ENCODE assay signal across 9 cellular contexts in the genomic region with DNA sequence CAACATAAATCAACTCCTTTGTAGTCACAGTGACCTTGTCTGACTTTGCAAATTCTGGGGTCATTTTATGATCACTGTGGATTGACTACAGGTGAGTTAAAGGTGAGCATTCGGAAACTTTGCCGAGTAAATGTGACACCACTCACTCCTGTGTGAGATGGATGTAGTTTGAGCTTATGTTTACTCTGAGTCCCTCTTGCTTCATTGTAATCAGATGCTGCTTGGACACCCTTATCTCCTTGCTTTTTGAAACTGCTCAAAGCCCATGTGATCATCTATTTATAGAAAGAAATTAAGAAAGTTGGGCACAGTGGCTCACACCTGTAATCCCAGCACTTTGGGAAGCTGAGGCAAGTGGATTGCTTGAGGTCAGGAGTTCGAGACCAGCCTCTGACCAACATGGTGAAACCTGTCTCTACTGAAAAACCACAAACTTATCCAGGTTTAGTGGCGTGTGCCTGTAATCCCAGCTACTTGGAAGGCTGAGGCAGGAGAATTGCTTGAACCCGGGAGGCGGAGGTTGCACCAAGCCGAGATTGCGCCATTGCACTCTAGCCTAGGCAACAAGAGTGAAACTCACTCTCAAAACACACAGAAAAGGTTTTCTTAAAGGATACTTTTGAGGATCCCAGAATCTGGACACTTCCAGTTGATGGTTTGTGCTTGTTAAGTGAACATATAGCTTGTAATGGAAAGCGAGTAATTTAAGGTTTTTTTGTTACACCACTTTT. TPM values are rescaled to one million over a fixed set of nuclear protein-coding genes. Genes with fewer than 3 reads are reported as not detected.
DNase-seq lines count a peak whose midpoint lies in the region; ATAC-seq and TF ChIP-seq lines count a peak whose summit lies in the region.
"Had no signal": no experiment of that assay in that cellular context is flagged by ENCODE, and none has a peak within 500 bp of the region (broad histone marks: within the 10 kb centered on the region; RNA-seq: fewer than 3 reads in every experiment).

No MANE protein-coding gene starts in this region.

- H3K9me3 ChIP-seq in SK-N-SH (no peaks in the 10 kb centered on the region), left lung (no peaks in the 10 kb centered on the region), stomach smooth muscle (ENCODE audit: control insufficient read depth in 2 of 2, low read length in 2 of 2) (no peaks in the 10 kb centered on the region)

- H3K27ac ChIP-seq in SK-N-SH (ENCODE audit: low read depth in 2 of 2, low read length in 1 of 2): peak overlapping the region; percentile 70 to 84; a peak in 3 of 4 replicates
- peak overlapping the region; percentile 77 to 83 for H3K27ac ChIP-seq in left lung
- peak overlapping the region; percentile 97 for H3K27ac ChIP-seq in stomach smooth muscle (ENCODE audit: low read length)

- H3K4me2 ChIP-seq in SK-N-SH: no peak overlapping the region

- peaks cover 6% of the 10 kb centered on the region for H3F3A ChIP-seq in SK-N-SH (replicated peaks; ENCODE audit: insufficient read depth)

- H3K9me2 ChIP-seq in SK-N-SH: no peaks in the 10 kb centered on the region

- H3K9ac ChIP-seq in SK-N-SH (no peak overlapping the region), stomach smooth muscle (ENCODE audit: low read length in 2 of 2) (peak overlapping the region; percentile 43 to 65)

- peaks cover 16 to 64% of the 10 kb centered on the region in 2 experiments for H3K4me1 ChIP-seq in SK-N-SH (ENCODE audit: control insufficient read depth in 1 of 2, insufficient read depth in 2 of 2, low read depth in 1 of 2, low read length in 1 of 2)
- peaks cover 6 to 56% of the 10 kb centered on the region in 2 donors for H3K4me1 ChIP-seq in left lung
- peaks cover 30% of the 10 kb centered on the region for H3K4me1 ChIP-seq in stomach smooth muscle (ENCODE audit: control insufficient read depth, insufficient read depth, low read length)

- DNase-seq in SK-N-SH: no peak
- DNase-seq in activated naive CD8-positive, alpha-beta T cell treated with anti-CD3 and anti-CD28 coated beads, Interleukin-2, amount 10 ng/mL, durations not matched to agents 7 days and 5 days: no peak
- no peak for DNase-seq in left lung
- no peak for DNase-seq in stimulated activated CD4-positive, alpha-beta T cell treated with anti-CD3 and anti-CD28 coated beads, Interleukin-2, amount 100 ng/mL, for 48 hours
- no peak for DNase-seq in HPDE6-E6E7 (ENCODE audit: extremely low spot score)
- no peak for DNase-seq in NCI-H1694 (lab: John Stamatoyannopoulos, UW)

- no peaks in the 10 kb centered on the region for H3K27me3 Mint-ChIP-seq in activated naive CD8-positive, alpha-beta T cell treated with anti-CD3 and anti-CD28 coated beads, Interleukin-2, amount 10 ng/mL, durations not matched to agents 7 days and 5 days

- peak overlapping the region; percentile 99 for H3K27ac Mint-ChIP-seq in activated naive CD8-positive, alpha-beta T cell treated with anti-CD3 and anti-CD28 coated beads, Interleukin-2, amount 10 ng/mL, durations not matched to agents 7 days and 5 days

- peaks cover 62% of the 10 kb centered on the region for H3K79me2 ChIP-seq in SK-N-SH (ENCODE audit: insufficient read depth)

- CTCF ChIA-PET in SK-N-SH (lab: Yijun Ruan, JAX): interaction anchor here (0.9 to 1.9 kb wide), 8 partner anchors 10 to 348 kb away, joined by 3 to 8 read pairs (median 4); no protein-coding TSS in a partner anchor

- TF ChIP-seq EP300 in SK-N-SH (IDR thresholded peaks at IDR 0.05; ENCODE audit: borderline replicate concordance in 1 of 2, low read depth in 1 of 2, low read length in 1 of 2): no peak

- H2AFZ ChIP-seq in SK-N-SH (ENCODE audit: low read depth): no peak overlapping the region

- H3K9me3 Mint-ChIP-seq in activated naive CD8-positive, alpha-beta T cell treated with anti-CD3 and anti-CD28 coated beads, Interleukin-2, amount 10 ng/mL, durations not matched to agents 7 days and 5 days: no peaks in the 10 kb centered on the region

- H3K36me3 ChIP-seq in SK-N-SH (replicated peaks in 1 of 2; ENCODE audit: control insufficient read depth in 1 of 2, insufficient read depth in 2 of 2, low read length in 1 of 2): no peaks in the 10 kb centered on the region
- H3K36me3 ChIP-seq in left lung: no peaks in the 10 kb centered on the region
- peaks cover 0 to 2% of the 10 kb centered on the region in 2 donors for H3K36me3 ChIP-seq in stomach smooth muscle (ENCODE audit: control insufficient read depth in 2 of 2, insufficient read depth in 2 of 2, low read length in 2 of 2)

- WGBS in SK-N-SH (ENCODE audit: low lambda C conversion rate): 97% methylated on average over 9 of the region's 9 CpGs

- H4K20me1 ChIP-seq in SK-N-SH (ENCODE audit: insufficient read depth): no peaks in the 10 kb centered on the region

- TF ChIP-seq RAD21 in SK-N-SH (IDR thresholded peaks at IDR 0.05; ENCODE audit: low read length): no peak

- H3K4me3 Mint-ChIP-seq in activated naive CD8-positive, alpha-beta T cell treated with anti-CD3 and anti-CD28 coated beads, Interleukin-2, amount 10 ng/mL, durations not matched to agents 7 days and 5 days: no peak overlapping the region

- peaks cover 16% of the 10 kb centered on the region for H3K36me3 Mint-ChIP-seq in activated naive CD8-positive, alpha-beta T cell treated with anti-CD3 and anti-CD28 coated beads, Interleukin-2, amount 10 ng/mL, durations not matched to agents 7 days and 5 days

- no peaks in the 10 kb centered on the region for H3K27me3 ChIP-seq in SK-N-SH (ENCODE audit: insufficient read depth)
- H3K27me3 ChIP-seq in left lung: no peaks in the 10 kb centered on the region
- H3K27me3 ChIP-seq in stomach smooth muscle (ENCODE audit: control insufficient read depth in 1 of 2, insufficient read depth in 2 of 2, low read length in 2 of 2): no peaks in the 10 kb centered on the region

- H3K4me3 ChIP-seq in SK-N-SH (ENCODE audit: low read depth in 2 of 2, low read length in 1 of 2): no peak overlapping the region
- H3K4me3 ChIP-seq in left lung: no peak overlapping the region
- H3K4me3 ChIP-seq in stomach smooth muscle (ENCODE audit: low read length in 2 of 2): no peak overlapping the region

- intact Hi-C loops in left lung (cut with DNase I): no loop called here

- POLR2A ChIA-PET in SK-N-SH (lab: Yijun Ruan, JAX): no interaction called here
- POLR2A ChIA-PET in activated naive CD8-positive, alpha-beta T cell treated with anti-CD3 and anti-CD28 coated beads, Interleukin-2, amount 10 ng/mL, durations not matched to agents 7 days and 5 days (lab: Charles Lee): interaction anchor here (1.0 to 4.9 kb wide), 4 partner anchors 21 to 153 kb away, joined by 3 to 28 read pairs (median 6); a partner anchor contains a TSS

- peaks cover 57% of the 10 kb centered on the region for H3K4me1 Mint-ChIP-seq in activated naive CD8-positive, alpha-beta T cell treated with anti-CD3 and anti-CD28 coated beads, Interleukin-2, amount 10 ng/mL, durations not matched to agents 7 days and 5 days

- ATAC-seq in SK-N-SH treated with all-trans-retinoic acid at 6 μM for 48 hours (no peak), left lung (no peak)
- ATAC-seq in activated naive CD8-positive, alpha-beta T cell treated with anti-CD3 and anti-CD28 coated beads, Interleukin-2, amount 10 ng/mL, durations not matched to agents 7 days and 5 days (ENCODE audit: low read depth): no peak

- no peak for TF ChIP-seq CTCF in SK-N-SH (IDR thresholded peaks at IDR 0.05)
- TF ChIP-seq CTCF in left lung (IDR thresholded peaks at IDR 0.05): no peak

TF ChIP-seq in SK-N-SH, 30 proteins besides CTCF, POLR2A, EP300 and RAD21 (continues in another document):
- TF ChIP-seq SMC3 (IDR thresholded peaks at IDR 0.05; ENCODE audit: low read depth, low read length): no peak
- TF ChIP-seq SIN3A (IDR thresholded peaks at IDR 0.05; ENCODE audit: borderline replicate concordance, low read depth, low read length): no peak
- no peak for TF ChIP-seq RXRA (IDR thresholded peaks at IDR 0.05; ENCODE audit: borderline replicate concordance, low read depth)
- no peak for TF ChIP-seq FOXJ3 (CRISPR knock-in tag; IDR thresholded peaks at IDR 0.05)

TF ChIP-seq in SK-N-SH treated with all-trans-retinoic acid at 6 μM for 48 hours, 23 proteins besides CTCF, POLR2A, EP300 and RAD21 (continues in another document):
- TF ChIP-seq, protein P1, sequence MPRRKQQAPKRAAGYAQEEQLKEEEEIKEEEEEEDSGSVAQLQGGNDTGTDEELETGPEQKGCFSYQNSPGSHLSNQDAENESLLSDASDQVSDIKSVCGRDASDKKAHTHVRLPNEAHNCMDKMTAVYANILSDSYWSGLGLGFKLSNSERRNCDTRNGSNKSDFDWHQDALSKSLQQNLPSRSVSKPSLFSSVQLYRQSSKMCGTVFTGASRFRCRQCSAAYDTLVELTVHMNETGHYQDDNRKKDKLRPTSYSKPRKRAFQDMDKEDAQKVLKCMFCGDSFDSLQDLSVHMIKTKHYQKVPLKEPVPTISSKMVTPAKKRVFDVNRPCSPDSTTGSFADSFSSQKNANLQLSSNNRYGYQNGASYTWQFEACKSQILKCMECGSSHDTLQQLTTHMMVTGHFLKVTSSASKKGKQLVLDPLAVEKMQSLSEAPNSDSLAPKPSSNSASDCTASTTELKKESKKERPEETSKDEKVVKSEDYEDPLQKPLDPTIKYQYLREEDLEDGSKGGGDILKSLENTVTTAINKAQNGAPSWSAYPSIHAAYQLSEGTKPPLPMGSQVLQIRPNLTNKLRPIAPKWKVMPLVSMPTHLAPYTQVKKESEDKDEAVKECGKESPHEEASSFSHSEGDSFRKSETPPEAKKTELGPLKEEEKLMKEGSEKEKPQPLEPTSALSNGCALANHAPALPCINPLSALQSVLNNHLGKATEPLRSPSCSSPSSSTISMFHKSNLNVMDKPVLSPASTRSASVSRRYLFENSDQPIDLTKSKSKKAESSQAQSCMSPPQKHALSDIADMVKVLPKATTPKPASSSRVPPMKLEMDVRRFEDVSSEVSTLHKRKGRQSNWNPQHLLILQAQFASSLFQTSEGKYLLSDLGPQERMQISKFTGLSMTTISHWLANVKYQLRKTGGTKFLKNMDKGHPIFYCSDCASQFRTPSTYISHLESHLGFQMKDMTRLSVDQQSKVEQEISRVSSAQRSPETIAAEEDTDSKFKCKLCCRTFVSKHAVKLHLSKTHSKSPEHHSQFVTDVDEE (CRISPR knock-in tag; IDR thresholded peaks at IDR 0.05): no peak
- TF ChIP-seq ARNTL (CRISPR knock-in tag; IDR thresholded peaks at IDR 0.05; ENCODE audit: borderline replicate concordance, low read depth): no peak

RNA-seq across cellular contexts. Expression of a gene that starts 7.2 kb away (rescaled TPM):
- polyA plus RNA-seq in SK-N-SH (2012; rRNA removed): 11.3 and 14.1 TPM in 2 replicates
- 11.1 and 11.6 TPM in 2 replicates for polyA plus RNA-seq in SK-N-SH (2012; cell fraction: cytosol; rRNA removed)
- 22.5 and 24.0 TPM in 2 replicates for polyA plus RNA-seq in SK-N-SH (2012; cell fraction: nucleus; rRNA removed)
- 10 to 100 TPM; 71.9 to 77.0 TPM for total RNA-seq in activated naive CD8-positive, alpha-beta T cell treated with anti-CD3 and anti-CD28 coated beads, Interleukin-2, amount 10 ng/mL, durations not matched to agents 7 days and 5 days
- 10 to 100 TPM; 23.9 to 31.8 TPM for total RNA-seq in left lung

RNA-seq across cellular contexts. Expression of a gene that starts 32.2 kb away (rescaled TPM):
- not detected in 2 replicates for polyA plus RNA-seq in SK-N-SH (2012; rRNA removed)
- polyA plus RNA-seq in SK-N-SH (2012; cell fraction: cytosol; rRNA removed): not detected in 2 replicates
- polyA plus RNA-seq in SK-N-SH (2012; cell fraction: nucleus; rRNA removed): not detected in 2 replicates
- not detected for total RNA-seq in activated naive CD8-positive, alpha-beta T cell treated with anti-CD3 and anti-CD28 coated beads, Interleukin-2, amount 10 ng/mL, durations not matched to agents 7 days and 5 days
- not detected for total RNA-seq in left lung
- total RNA-seq: SK-MEL-5 had no signal
